ENCODE assay signal across 9 cellular contexts in the genomic region with DNA sequence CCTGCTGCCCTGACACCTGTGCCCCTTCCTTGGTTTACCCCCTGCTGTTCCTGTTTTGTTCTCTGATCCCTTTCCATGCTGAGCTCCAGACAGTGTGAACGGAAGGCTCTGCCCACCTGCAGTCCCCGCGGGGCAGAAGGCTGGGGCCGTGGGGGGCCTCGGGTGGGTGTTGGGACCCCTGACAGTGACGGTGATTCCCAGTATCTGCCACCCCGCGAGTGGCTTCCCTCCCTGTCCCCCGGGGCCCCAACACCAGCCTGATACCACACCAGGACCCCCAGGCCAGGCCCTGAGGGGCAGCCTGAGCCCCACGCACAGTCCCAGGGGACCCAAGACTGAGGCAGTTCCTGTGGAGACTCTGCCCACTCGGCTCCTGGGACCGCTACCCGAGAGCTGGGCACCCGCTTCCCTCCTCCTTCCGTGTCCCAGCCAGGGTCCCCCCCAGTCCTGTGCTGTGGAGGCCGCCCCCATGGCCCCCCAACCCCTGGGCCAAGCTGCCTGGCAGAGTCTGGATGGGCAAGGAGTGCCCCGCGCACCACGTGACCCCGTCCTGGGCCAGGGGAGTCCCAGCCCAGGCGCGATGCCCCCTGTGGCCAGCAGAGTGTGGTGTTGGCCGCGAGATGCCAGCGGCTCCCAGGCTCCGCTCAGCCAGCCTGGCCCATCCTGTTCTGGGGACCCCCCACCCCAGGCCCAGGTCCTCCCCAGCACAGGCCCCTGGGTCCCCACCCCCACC. TPM values are rescaled to one million over a fixed set of nuclear protein-coding genes. Genes with fewer than 3 reads are reported as not detected.
A peak's percentile ranks its signal among the peaks of the same experiment; 100 is the strongest.
DNase-seq lines count a peak whose midpoint lies in the region; ATAC-seq and TF ChIP-seq lines count a peak whose summit lies in the region.
"Had no signal": no experiment of that assay in that cellular context is flagged by ENCODE, and none has a peak within 500 bp of the region (broad histone marks: within the 10 kb centered on the region; RNA-seq: fewer than 3 reads in every experiment).

No MANE protein-coding gene starts in this region.

- no peaks in the 10 kb centered on the region for H3K36me3 ChIP-seq in brain microvascular endothelial cell (replicated peaks)

- H3K36me3 Mint-ChIP-seq in T-helper 17 cell (ENCODE audit: low read depth), result no peaks in the 10 kb centered on the region

- no peak overlapping the region for H3K27ac ChIP-seq in brain microvascular endothelial cell

- no peak overlapping the region for H3K4me3 ChIP-seq in brain microvascular endothelial cell (ENCODE audit: low read depth, low read length)

- ATAC-seq in T-helper 17 cell (peak; percentile 53), HG03159 (IDR thresholded peaks at IDR 0.05; ENCODE audit: unreplicated experiment) (no peak), HG03469 (IDR thresholded peaks at IDR 0.05; ENCODE audit: unreplicated experiment) (no peak)

- no peak overlapping the region for H3K4me3 Mint-ChIP-seq in T-helper 17 cell

- no peaks in the 10 kb centered on the region for H3K27me3 Mint-ChIP-seq in T-helper 17 cell

- no peaks in the 10 kb centered on the region for H3K9me3 ChIP-seq in T-helper 17 cell (ENCODE audit: control insufficient read depth, low read length, poor library complexity, severe bottlenecking)

- DNase-seq in DMS114 treated with DMSO at 0.1 percent for 48 hours (lab: John Stamatoyannopoulos, UW; ENCODE audit: unreplicated experiment) (peak; percentile 31), HT1080 (ENCODE audit: low read depth) (peak; percentile 60), T-helper 17 cell (no peak), brain microvascular endothelial cell (peak; percentile 20), islet precursor cell (peak; percentile 82)
- peak; percentile 54 to 65 for DNase-seq in stimulated activated CD4-positive, alpha-beta T cell treated with anti-CD3 and anti-CD28 coated beads, Interleukin-2, amount 100 ng/mL, for 24 hours

- peaks cover 14% of the 10 kb centered on the region for H3K27me3 ChIP-seq in brain microvascular endothelial cell (replicated peaks)

- TF ChIP-seq CTCF in brain microvascular endothelial cell (IDR thresholded peaks at IDR 0.05; ENCODE audit: low read depth, low read length, missing control alignments), result peak; percentile 88

- no peak overlapping the region for H3K27ac Mint-ChIP-seq in T-helper 17 cell

- in situ Hi-C loops in brain microvascular endothelial cell (cut with HindIII; ENCODE audit: low pct_ligation_motif_present, low sequenced_read_pairs), result no loop called here

- H3K4me1 Mint-ChIP-seq in T-helper 17 cell, result no peaks in the 10 kb centered on the region

RNA-seq across cellular contexts. Expression of a gene that starts 10.0 kb away (rescaled TPM):
- total RNA-seq in HT1080 (2014; rRNA removed; shearing (Covaris generic)), result not detected in 2 replicates
- polyA plus RNA-seq in HT1080 (2015; cell fraction: cytosol; rRNA removed), result not detected in 2 replicates
- not detected in 2 replicates for polyA plus RNA-seq in HT1080 (2015; cell fraction: nucleus; rRNA removed)
- not detected for total RNA-seq in T-helper 17 cell
- total RNA-seq: T-helper 1 cell treated with Interleukin-12 subunit alpha and Interleukin-12 subunit beta and Interleukin-4 antibody, amounts not matched to agents 30 ng/mL and 1 ng/mL, for 36 hours had no signal

RNA-seq across cellular contexts. Expression of a gene that starts 33.5 kb away (rescaled TPM):
- not detected in 2 replicates for total RNA-seq in HT1080 (2014; rRNA removed; shearing (Covaris generic))
- polyA plus RNA-seq in HT1080 (2015; cell fraction: cytosol; rRNA removed), result not detected in 2 replicates
- polyA plus RNA-seq in HT1080 (2015; cell fraction: nucleus; rRNA removed), result not detected in 2 replicates
- total RNA-seq in T-helper 17 cell, result not detected
- total RNA-seq: T-helper 1 cell treated with Interleukin-12 subunit alpha and Interleukin-12 subunit beta and Interleukin-4 antibody, amounts not matched to agents 30 ng/mL and 1 ng/mL, for 36 hours had no signal

RNA-seq across cellular contexts. Expression of a gene that starts 46.9 kb away (rescaled TPM):
- total RNA-seq in HT1080 (2014; rRNA removed; shearing (Covaris generic)), result not detected in 2 replicates
- not detected in 2 replicates for polyA plus RNA-seq in HT1080 (2015; cell fraction: cytosol; rRNA removed)
- polyA plus RNA-seq in HT1080 (2015; cell fraction: nucleus; rRNA removed), result not detected in 2 replicates
- total RNA-seq in T-helper 17 cell, result 1 to 10 TPM; 8.6 to 9.5 TPM

Comparison
In these comparisons a context has a peak if more than half of its experiments do, and no peak if none do; other contexts are left out.
1. DNase-seq: peak in DMS114 treated with DMSO at 0.1 percent for 48 hours (single experiment), HT1080 (single experiment), brain microvascular endothelial cell (single experiment), islet precursor cell (single experiment) and stimulated activated CD4-positive, alpha-beta T cell treated with anti-CD3 and anti-CD28 coated beads, Interleukin-2, amount 100 ng/mL, for 24 hours (2 of 2); none in T-helper 17 cell (0 of 3).